ENCODE assay signal across 30 cellular contexts in the genomic region with DNA sequence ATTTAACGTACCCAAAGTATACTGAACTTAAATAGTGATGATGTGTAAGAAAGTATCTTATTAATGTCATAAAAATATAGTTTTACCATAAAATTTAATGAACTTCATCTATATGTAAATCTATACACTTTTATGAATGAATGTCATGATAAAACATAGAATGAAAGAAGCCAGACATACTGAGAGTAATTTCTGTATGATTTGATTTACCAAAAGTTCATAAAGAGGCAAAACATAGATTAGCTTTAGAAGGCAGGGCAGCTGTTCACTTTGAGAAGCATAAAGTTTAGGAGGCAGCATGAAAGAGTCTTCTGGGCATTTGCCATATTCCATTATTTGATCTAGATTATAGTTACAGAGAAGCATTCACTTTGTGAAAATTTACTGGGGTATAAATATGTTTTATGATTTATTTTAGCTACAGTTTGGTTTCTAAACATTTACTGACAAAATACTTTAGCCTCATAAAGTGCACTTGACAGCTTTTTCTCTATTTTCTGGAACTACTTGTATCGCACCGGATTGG.
"Had no signal": no experiment of that assay in that cellular context is flagged by ENCODE, and none has a peak within 500 bp of the region (broad histone marks: within the 10 kb centered on the region; RNA-seq: fewer than 3 reads in every experiment).

No MANE protein-coding gene starts in this region.

- H3K27me3 ChIP-seq: ascending aorta, cardiac muscle cell, colonic mucosa had no signal

- H3K4me1 ChIP-seq: ascending aorta, colonic mucosa had no signal

- ATAC-seq: activated CD4-positive, alpha-beta T cell treated with anti-CD3 and anti-CD28 coated beads for 36 hours; activated CD4-positive, CD25-positive, alpha-beta regulatory T cell treated with anti-CD3 and anti-CD28 coated beads, Interleukin-2, amount 50 U/mL, for 24 hours; activated CD8-positive, alpha-beta memory T cell treated with anti-CD3 and anti-CD28 coated beads, Interleukin-2, amount 10 ng/mL, durations not matched to agents 7 days and 5 days; activated CD8-positive, alpha-beta T cell treated with anti-CD3 and anti-CD28 coated beads, Interleukin-2, amount 10 ng/mL, durations not matched to agents 7 days and 5 days; activated naive CD8-positive, alpha-beta T cell treated with anti-CD3 and anti-CD28 coated beads, Interleukin-2, amount 50 U/mL, for 24 hours; T-helper 17 cell; WTC11 had no signal

- H3K36me3 ChIP-seq: ascending aorta, cardiac muscle cell, colonic mucosa, WERI-Rb-1 had no signal

- DNase-seq: activated CD4-positive, alpha-beta memory T cell treated with anti-CD3 and anti-CD28 coated beads, Interleukin-2, amount 10 ng/mL, durations not matched to agents 7 days and 5 days; activated CD4-positive, alpha-beta T cell treated with anti-CD3 and anti-CD28 coated beads for 1 hour; activated CD4-positive, alpha-beta T cell treated with anti-CD3 and anti-CD28 coated beads for 36 hours; activated CD4-positive, alpha-beta T cell treated with anti-CD3 and anti-CD28 coated beads for 48 hours; activated CD4-positive, alpha-beta T cell treated with anti-CD3 and anti-CD28 coated beads, Interleukin-2, amount 10 ng/mL, durations not matched to agents 7 days and 5 days; activated CD4-positive, alpha-beta T cell treated with anti-CD3 and anti-CD28 coated beads, Interleukin-2, amount 50 U/mL, for 48 hours; activated CD4-positive, CD25-positive, alpha-beta regulatory T cell; activated CD8-positive, alpha-beta memory T cell treated with anti-CD3 and anti-CD28 coated beads for 24 hours; activated CD8-positive, alpha-beta memory T cell treated with anti-CD3 and anti-CD28 coated beads, Interleukin-2, amount 10 ng/mL, durations not matched to agents 7 days and 5 days; activated CD8-positive, alpha-beta memory T cell treated with anti-CD3 and anti-CD28 coated beads, Interleukin-2, amount 50 U/mL, for 48 hours; activated CD8-positive, alpha-beta T cell treated with anti-CD3 and anti-CD28 coated beads, Interleukin-2, amount 10 ng/mL, durations not matched to agents 7 days and 5 days; activated effector memory CD4-positive, alpha-beta T cell treated with Interleukin-2 at 50 U/mL for 16 hours; activated gamma-delta T cell; activated naive CD4-positive, alpha-beta T cell treated with anti-CD3 and anti-CD28 coated beads, Interleukin-2, amount 10 ng/mL, durations not matched to agents 7 days and 5 days; activated naive CD4-positive, alpha-beta T cell treated with Interleukin-2 at 50 U/mL for 16 hours; activated naive CD8-positive, alpha-beta T cell treated with anti-CD3 and anti-CD28 coated beads, Interleukin-2, amount 10 ng/mL, durations not matched to agents 7 days and 5 days; activated naive CD8-positive, alpha-beta T cell treated with anti-CD3 and anti-CD28 coated beads, Interleukin-2, amount 50 U/mL, for 24 hours; activated T-cell treated with anti-CD3 and anti-CD28 coated beads, Interleukin-2, amount 50 U/mL, for 24 hours; activated T-cell treated with anti-CD3 and anti-CD28 coated beads, Interleukin-2, amount 50 U/mL, for 48 hours; amygdala; anterior cingulate cortex; caudate nucleus; cerebellar nuclear complex; colonic mucosa; T-helper 17 cell; WERI-Rb-1 had no signal

- H3K9me3 ChIP-seq: ascending aorta, colonic mucosa had no signal

- H3K4me3 ChIP-seq: ascending aorta, cardiac muscle cell, colonic mucosa had no signal

- H3K27ac ChIP-seq: ascending aorta, cardiac muscle cell, colonic mucosa, WERI-Rb-1 had no signal
